In genomic region chr2:113158884-113159553, GRCh38 we compare ENCODE assay signal across 12 cellular contexts. TPM values are rescaled to one million over a fixed set of nuclear protein-coding genes. Genes with fewer than 3 reads are reported as not detected.
A peak's percentile ranks its signal among the peaks of the same experiment; 100 is the strongest.
DNase-seq lines count a peak whose midpoint lies in the region; ATAC-seq and TF ChIP-seq lines count a peak whose summit lies in the region.
"Had no signal": no experiment of that assay in that cellular context is flagged by ENCODE, and none has a peak within 500 bp of the region (broad histone marks: within the 10 kb centered on the region; RNA-seq: fewer than 3 reads in every experiment).

No MANE protein-coding gene starts in this region.

- DNase-seq in EL (peak; percentile 17), Panc1 (ENCODE audit: low read depth, low spot score) (no peak), prostate gland (ENCODE audit: low spot score) (peak; percentile 44), GM10248 (ENCODE audit: extremely low spot score) (no peak), aorta (no peak)
- no peak for DNase-seq in activated T-helper 1 cell treated with anti-CD3 and anti-CD28 coated beads, Interleukin-12 subunit alpha, Interleukin-12 subunit beta, Interleukin-2, Interleukin-4 antibody, amounts not matched to agents 30 ng/mL and 10 ng/mL and 1 ng/mL, durations not matched to agents 14 hours and 24 hours and 36 hours (ENCODE audit: low spot score)
- DNase-seq: activated T-cell treated with anti-CD3 and anti-CD28 coated beads for 4 hours, islet precursor cell, NCI-H2171 treated with DMSO at 0.1 percent for 48 hours had no signal

- CTCF ChIA-PET in Panc1 (lab: Charles Lee) (no interaction called here), GM10248 (lab: Yijun Ruan, JAX) (interaction anchor here (0.8 to 6.6 kb wide), 7 partner anchors 9 to 45 kb away, joined by 3 to 77 read pairs (median 4); partner anchors contain the start of gene PSD4)

- no peak for ATAC-seq in Panc1
- ATAC-seq in aorta (ENCODE audit: low FRiP score) = no peak

- H3K9me3 ChIP-seq in Panc1 (ENCODE audit: control insufficient read depth, insufficient read depth, low read depth, low read length) = no peaks in the 10 kb centered on the region
- no peaks in the 10 kb centered on the region for H3K9me3 ChIP-seq in endocrine pancreas (ENCODE audit: control insufficient read depth, low read length)
- no peaks in the 10 kb centered on the region for H3K9me3 ChIP-seq in prostate gland
- H3K9me3 ChIP-seq in aorta (ENCODE audit: control insufficient read depth, low read length) = no peaks in the 10 kb centered on the region

- no peak for TF ChIP-seq POLR2A in prostate gland (IDR thresholded peaks at IDR 0.05)

- H3K4me3 Mint-ChIP-seq in activated T-helper 1 cell treated with anti-CD3 and anti-CD28 coated beads, Interleukin-12 subunit alpha, Interleukin-12 subunit beta, Interleukin-2, Interleukin-4 antibody, amounts not matched to agents 30 ng/mL and 10 ng/mL and 1 ng/mL, durations not matched to agents 14 hours and 24 hours and 36 hours = no peak overlapping the region

- intact Hi-C loops in Panc1 (cut with micrococcal nuclease; ENCODE audit: unreplicated experiment) (no loop called here), prostate gland (cut with DNase I) (no loop called here), aorta (cut with DNase I) (no loop called here)
- intact Hi-C loops in activated T-helper 1 cell treated with anti-CD3 and anti-CD28 coated beads, Interleukin-12 subunit alpha, Interleukin-12 subunit beta, Interleukin-2, Interleukin-4 antibody, amounts not matched to agents 30 ng/mL and 10 ng/mL and 1 ng/mL, durations not matched to agents 14 hours and 24 hours and 36 hours (cut with micrococcal nuclease) = loop anchor here (5.0 kb wide), 1 partner anchor 38 kb away; no protein-coding TSS in a partner anchor

- H3K4me1 ChIP-seq in Panc1 (ENCODE audit: control insufficient read depth, insufficient read depth, low read length) = 0 out of 2 replicates have a peak, but pooled peaks cover 3% of the 10 kb centered on the region
- H3K4me1 ChIP-seq in endocrine pancreas (ENCODE audit: control insufficient read depth, insufficient read depth, low read length) = peaks cover 8% of the 10 kb centered on the region
- peaks cover 5% of the 10 kb centered on the region for H3K4me1 ChIP-seq in prostate gland (replicated peaks)
- no peaks in the 10 kb centered on the region for H3K4me1 ChIP-seq in aorta (ENCODE audit: control insufficient read depth in 1 of 2, insufficient read depth in 2 of 2, low read length in 2 of 2)

- no peaks in the 10 kb centered on the region for H3K27me3 Mint-ChIP-seq in activated T-helper 1 cell treated with anti-CD3 and anti-CD28 coated beads, Interleukin-12 subunit alpha, Interleukin-12 subunit beta, Interleukin-2, Interleukin-4 antibody, amounts not matched to agents 30 ng/mL and 10 ng/mL and 1 ng/mL, durations not matched to agents 14 hours and 24 hours and 36 hours (ENCODE audit: insufficient read depth)
- H3K27me3 Mint-ChIP-seq: central memory CD8-positive, alpha-beta T cell had no signal

- H3K36me3 ChIP-seq in Panc1 (ENCODE audit: control insufficient read depth, insufficient read depth, low read length) = no peaks in the 10 kb centered on the region
- H3K36me3 ChIP-seq in endocrine pancreas (ENCODE audit: control insufficient read depth, insufficient read depth, low read length) = no peaks in the 10 kb centered on the region
- no peaks in the 10 kb centered on the region for H3K36me3 ChIP-seq in prostate gland
- no peaks in the 10 kb centered on the region for H3K36me3 ChIP-seq in aorta (ENCODE audit: control insufficient read depth in 1 of 2, insufficient read depth in 2 of 2, low read length in 1 of 2)

- H3K4me1 Mint-ChIP-seq in activated T-helper 1 cell treated with anti-CD3 and anti-CD28 coated beads, Interleukin-12 subunit alpha, Interleukin-12 subunit beta, Interleukin-2, Interleukin-4 antibody, amounts not matched to agents 30 ng/mL and 10 ng/mL and 1 ng/mL, durations not matched to agents 14 hours and 24 hours and 36 hours (ENCODE audit: low read depth) = peaks cover 42% of the 10 kb centered on the region

- no peak overlapping the region for H3K4me3 ChIP-seq in Panc1 (ENCODE audit: low read depth in 2 of 2, low read length in 2 of 2)
- H3K4me3 ChIP-seq in endocrine pancreas (ENCODE audit: control insufficient read depth, insufficient read depth, low read length) = peak overlapping the region; percentile 40
- H3K4me3 ChIP-seq in prostate gland = peak overlapping the region in 1 of 2 donors; percentile 72
- no peak overlapping the region for H3K4me3 ChIP-seq in aorta (ENCODE audit: low read length in 2 of 2)

- H3K9me3 Mint-ChIP-seq in activated T-helper 1 cell treated with anti-CD3 and anti-CD28 coated beads, Interleukin-12 subunit alpha, Interleukin-12 subunit beta, Interleukin-2, Interleukin-4 antibody, amounts not matched to agents 30 ng/mL and 10 ng/mL and 1 ng/mL, durations not matched to agents 14 hours and 24 hours and 36 hours = no peaks in the 10 kb centered on the region
- H3K9me3 Mint-ChIP-seq: central memory CD8-positive, alpha-beta T cell; neural crest cell had no signal

- TF ChIP-seq CTCF in Panc1 (IDR thresholded peaks at IDR 0.05) (no peak), prostate gland (IDR thresholded peaks at IDR 0.05) (no peak), GM10248 (IDR thresholded peaks at IDR 0.05; ENCODE audit: control extremely low read depth, extremely low read depth, low read depth, missing control alignments) (no peak)

- in situ Hi-C loops in Panc1 (cut with HindIII; ENCODE audit: low pct_unique_long_range_greater_than_20kb, low sequenced_read_pairs) = no loop called here

- no peak overlapping the region for H3K27ac Mint-ChIP-seq in activated T-helper 1 cell treated with anti-CD3 and anti-CD28 coated beads, Interleukin-12 subunit alpha, Interleukin-12 subunit beta, Interleukin-2, Interleukin-4 antibody, amounts not matched to agents 30 ng/mL and 10 ng/mL and 1 ng/mL, durations not matched to agents 14 hours and 24 hours and 36 hours

- H3K36me3 Mint-ChIP-seq in activated T-helper 1 cell treated with anti-CD3 and anti-CD28 coated beads, Interleukin-12 subunit alpha, Interleukin-12 subunit beta, Interleukin-2, Interleukin-4 antibody, amounts not matched to agents 30 ng/mL and 10 ng/mL and 1 ng/mL, durations not matched to agents 14 hours and 24 hours and 36 hours (ENCODE audit: low read depth) = no peaks in the 10 kb centered on the region

- POLR2A ChIA-PET in Panc1 (lab: Charles Lee) = interaction anchor here (0.7 kb wide), 1 partner anchor 22 kb away, joined by 3 read pairs; no protein-coding TSS in a partner anchor
- POLR2A ChIA-PET in GM10248 (lab: Yijun Ruan, JAX) = no interaction called here

- WGBS in prostate gland = 53% methylated on average over 4 of the region's 4 CpGs
- WGBS in aorta, 2 donors = 84 to 85% methylated on average over 4 of the region's 4 CpGs

- H3K27ac ChIP-seq in Panc1 (ENCODE audit: low read length) (no peak overlapping the region), prostate gland (peak overlapping the region; percentile 89 to 95), aorta (ENCODE audit: low read depth in 1 of 2, low read length in 2 of 2) (no peak overlapping the region)

- TSS peak; percentile 59 for BruUV-seq in Panc1 (replicated peaks; lab: Mats Ljungman, UMichigan)

- H3K9ac ChIP-seq in endocrine pancreas (ENCODE audit: control insufficient read depth, insufficient read depth, low read length) = no peak overlapping the region

- peaks cover 18% of the 10 kb centered on the region for H3K27me3 ChIP-seq in Panc1 (ENCODE audit: control insufficient read depth, insufficient read depth, low read length)
- no peaks in the 10 kb centered on the region for H3K27me3 ChIP-seq in endocrine pancreas (ENCODE audit: control insufficient read depth, insufficient read depth, low read length)
- H3K27me3 ChIP-seq in prostate gland (replicated peaks; ENCODE audit: insufficient read depth) = no peaks in the 10 kb centered on the region
- no peaks in the 10 kb centered on the region for H3K27me3 ChIP-seq in aorta (ENCODE audit: control insufficient read depth in 1 of 2, insufficient read depth in 2 of 2, low read length in 1 of 2)

RNA-seq across cellular contexts. Expression of gene PSD4, which starts 14.8 kb away (rescaled TPM):
- 3.6 TPM for total RNA-seq in Panc1 (2021; ENCODE audit: unreplicated experiment)
- polyA plus RNA-seq in Panc1 (2012; ENCODE audit: insufficient read length) = 2.0 TPM
- total RNA-seq in prostate gland = 100 to 1,000 TPM; 139 to 221 TPM
- 249 and 257 TPM in 2 replicates for total RNA-seq in activated T-helper 1 cell treated with anti-CD3 and anti-CD28 coated beads, Interleukin-12 subunit alpha, Interleukin-12 subunit beta, Interleukin-2, Interleukin-4 antibody, amounts not matched to agents 30 ng/mL and 10 ng/mL and 1 ng/mL, durations not matched to agents 14 hours and 24 hours and 36 hours
- total RNA-seq in aorta = 10 to 100 TPM in 1 of 2 donors, 1 to 10 TPM in 1; 9.5 to 17.8 TPM
- polyA plus RNA-seq in aorta = 1 to 10 TPM in 1 of 2 donors, under 1 TPM in 1; 0.79 to 3.5 TPM

RNA-seq across cellular contexts. Expression of gene IL1RN, which starts 31.6 kb away (rescaled TPM):
- total RNA-seq in Panc1 (2021; ENCODE audit: unreplicated experiment) = not detected
- not detected for polyA plus RNA-seq in Panc1 (2012; ENCODE audit: insufficient read length)
- 1 to 10 TPM; 3.7 to 4.4 TPM for total RNA-seq in prostate gland
- 4.2 and 4.7 TPM in 2 replicates for total RNA-seq in activated T-helper 1 cell treated with anti-CD3 and anti-CD28 coated beads, Interleukin-12 subunit alpha, Interleukin-12 subunit beta, Interleukin-2, Interleukin-4 antibody, amounts not matched to agents 30 ng/mL and 10 ng/mL and 1 ng/mL, durations not matched to agents 14 hours and 24 hours and 36 hours
- total RNA-seq in aorta = 1 to 10 TPM; 6.0 to 7.1 TPM
- 10 to 100 TPM in 1 of 2 donors, under 1 TPM in 1; 0.74 to 11.6 TPM for polyA plus RNA-seq in aorta
- total RNA-seq: neural crest cell had no signal

Comparison
In these comparisons a context has a peak if more than half of its experiments do, and no peak if none do; other contexts are left out.
1. DNase-seq: peak in EL (single experiment) and prostate gland (single experiment); none in Panc1 (single experiment), GM10248 (single experiment), activated T-helper 1 cell treated with anti-CD3 and anti-CD28 coated beads, Interleukin-12 subunit alpha, Interleukin-12 subunit beta, Interleukin-2, Interleukin-4 antibody, amounts not matched to agents 30 ng/mL and 10 ng/mL and 1 ng/mL, durations not matched to agents 14 hours and 24 hours and 36 hours (single experiment) and aorta (0 of 2).
2. H3K27ac ChIP-seq: peak in prostate gland (2 of 2); none in Panc1 (single experiment) and aorta (0 of 2).
3. RNA of gene PSD4, which starts 14.8 kb away (total RNA-seq): 249 to 257 TPM in activated T-helper 1 cell treated with anti-CD3 and anti-CD28 coated beads, Interleukin-12 subunit alpha, Interleukin-12 subunit beta, Interleukin-2, Interleukin-4 antibody, amounts not matched to agents 30 ng/mL and 10 ng/mL and 1 ng/mL, durations not matched to agents 14 hours and 24 hours and 36 hours and 139 to 221 TPM in prostate gland; 9.5 to 17.8 TPM in aorta and 3.6 TPM in Panc1 (single experiment); every median in the first group is over 4 times any median in the second.